In the genomic region with DNA sequence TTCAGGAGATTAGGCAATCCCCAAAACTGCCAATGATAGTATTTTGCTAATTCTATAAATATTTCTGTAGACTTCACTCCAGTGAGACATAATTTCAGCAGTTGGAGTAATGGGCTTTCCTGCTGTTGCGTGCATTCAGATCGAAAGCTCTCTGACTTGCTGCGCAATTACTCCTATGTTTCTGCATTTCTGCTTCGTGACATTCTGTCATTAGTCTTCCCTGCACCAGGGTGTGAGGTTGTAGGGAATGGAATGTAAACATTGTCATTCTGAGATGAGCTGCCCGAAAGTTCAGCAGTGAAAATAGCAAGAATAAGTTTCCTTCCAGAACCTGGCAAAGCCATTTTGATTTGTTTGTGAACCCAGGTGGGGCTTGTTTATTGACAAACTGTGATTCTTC, we compare ENCODE assay signal across 14 cellular contexts. TPM values are rescaled to one million over a fixed set of nuclear protein-coding genes. Genes with fewer than 3 reads are reported as not detected.
DNase-seq lines count a peak whose midpoint lies in the region; ATAC-seq and TF ChIP-seq lines count a peak whose summit lies in the region.
"Had no signal": no experiment of that assay in that cellular context is flagged by ENCODE, and none has a peak within 500 bp of the region (broad histone marks: within the 10 kb centered on the region; RNA-seq: fewer than 3 reads in every experiment).

No MANE protein-coding gene starts in this region.

- no peak overlapping the region for H2AK5ac ChIP-seq in trophoblast cell (ENCODE audit: low read length)

- in situ Hi-C loops in GM13977 (cut with MboI; ENCODE audit: low pct_unique_long_range_greater_than_20kb, low sequenced_read_pairs, unreplicated experiment), result no loop called here

- H3K27me3 Mint-ChIP-seq in stimulated activated naive B cell treated with anti-CD40 and anti-IgM and Interleukin-4, amounts not matched to agents 10 μg/mL and 1 μg/mL and 100 μg/mL, for 72 hours, result no peaks in the 10 kb centered on the region
- H3K27me3 Mint-ChIP-seq: dendritic cell treated with granulocyte-macrophage colony-stimulating factor and Interleukin-4, amounts not matched to agents 40 ng/mL and 50 ng/mL, for 4 days had no signal

- peaks cover 34 to 58% of the 10 kb centered on the region in 2 donors for H3K4me1 Mint-ChIP-seq in stimulated activated naive B cell treated with anti-CD40 and anti-IgM and Interleukin-4, amounts not matched to agents 10 μg/mL and 1 μg/mL and 100 μg/mL, for 72 hours

- H3K9ac ChIP-seq in trophoblast cell (ENCODE audit: low read length), result no peak overlapping the region

- H2BK12ac ChIP-seq in trophoblast cell (ENCODE audit: low read length), result no peak overlapping the region

- H3K4me3 Mint-ChIP-seq in stimulated activated naive B cell treated with anti-CD40 and anti-IgM and Interleukin-4, amounts not matched to agents 10 μg/mL and 1 μg/mL and 100 μg/mL, for 72 hours, result no peak overlapping the region
- H3K4me3 Mint-ChIP-seq: dendritic cell treated with granulocyte-macrophage colony-stimulating factor and Interleukin-4, amounts not matched to agents 40 ng/mL and 50 ng/mL, for 4 days had no signal

- no peak overlapping the region for H3K4me3 ChIP-seq in NB4 (ENCODE audit: low read depth, low read length)
- no peak overlapping the region for H3K4me3 ChIP-seq in trophoblast cell (ENCODE audit: low read depth, low read length)

- H3K4me2 ChIP-seq in trophoblast cell (ENCODE audit: low read length), result peak overlapping the region; percentile 21

- WGBS in trophoblast cell (ENCODE audit: extremely low coverage, insufficient coverage, insufficient read length), result no CpG with 5 or more reads among the region's 5 CpGs

- no peak overlapping the region for H3K27ac ChIP-seq in trophoblast cell (ENCODE audit: low read depth, low read length)

- no peak overlapping the region for H2BK120ac ChIP-seq in trophoblast cell (ENCODE audit: insufficient read depth, low read length, poor library complexity)

- H3K23ac ChIP-seq in trophoblast cell (ENCODE audit: low read length), result no peak overlapping the region

- no peak overlapping the region for H3K27ac Mint-ChIP-seq in stimulated activated naive B cell treated with anti-CD40 and anti-IgM and Interleukin-4, amounts not matched to agents 10 μg/mL and 1 μg/mL and 100 μg/mL, for 72 hours
- H3K27ac Mint-ChIP-seq: dendritic cell treated with granulocyte-macrophage colony-stimulating factor and Interleukin-4, amounts not matched to agents 40 ng/mL and 50 ng/mL, for 4 days had no signal

- H3K18ac ChIP-seq in trophoblast cell (ENCODE audit: low read length), result no peak overlapping the region

- H3K27me3 ChIP-seq in trophoblast cell (ENCODE audit: insufficient read depth, low read length), result no peaks in the 10 kb centered on the region

- H2BK5ac ChIP-seq in trophoblast cell (ENCODE audit: low read depth, low read length, poor library complexity), result no peak overlapping the region

- peaks cover 1 to 4% of the 10 kb centered on the region in 2 donors for H3K36me3 Mint-ChIP-seq in stimulated activated naive B cell treated with anti-CD40 and anti-IgM and Interleukin-4, amounts not matched to agents 10 μg/mL and 1 μg/mL and 100 μg/mL, for 72 hours

- H3K79me2 ChIP-seq in trophoblast cell (ENCODE audit: control insufficient read depth, insufficient read depth, low read length, poor library complexity), result no peaks in the 10 kb centered on the region

- H2AFZ ChIP-seq in trophoblast cell (ENCODE audit: insufficient read depth, low read length, poor library complexity), result no peak overlapping the region

- H3K9me3 ChIP-seq in trophoblast cell (ENCODE audit: insufficient read depth, low read depth, low read length), result no peaks in the 10 kb centered on the region

- no peak for ATAC-seq in stimulated activated naive B cell treated with anti-CD40 and anti-IgM and Interleukin-4, amounts not matched to agents 10 μg/mL and 1 μg/mL and 100 μg/mL, for 72 hours (replicated peaks)

- TF ChIP-seq POLR2A in NB4 (IDR thresholded peaks at IDR 0.05; ENCODE audit: extremely low read depth, insufficient read length), result no peak

- no peak overlapping the region for H3K4ac ChIP-seq in trophoblast cell (ENCODE audit: low read depth, low read length)

- peaks cover 0 to 10% of the 10 kb centered on the region in 2 experiments for H3K4me1 ChIP-seq in trophoblast cell (ENCODE audit: control insufficient read depth in 1 of 2, insufficient read depth in 2 of 2, low read length in 2 of 2)

- DNase-seq in EL, result peak; percentile 86
- DNase-seq in NB4 (ENCODE audit: low read depth), result peak; percentile 7
- DNase-seq in dermis blood vessel endothelial cell, result peak; percentile 43
- DNase-seq in trophoblast cell, result peak in 1 of 2 donors; percentile 66
- no peak for DNase-seq in stimulated activated naive B cell treated with anti-CD40 and anti-IgM and Interleukin-4, amounts not matched to agents 10 μg/mL and 1 μg/mL and 100 μg/mL, for 72 hours
- DNase-seq in GM13977 (ENCODE audit: low spot score), result no peak
- no peak for DNase-seq in COLO829 (ENCODE audit: low spot score)
- DNase-seq: activated CD4-positive, alpha-beta T cell treated with anti-CD3 and anti-CD28 coated beads, Interleukin-2, amount 50 U/mL, for 48 hours; COR-L47; NK-92 treated with Interleukin-12 subunit alpha and Interleukin-12 subunit beta, amount 100 ng/mL, for 24 hours; stimulated activated CD4-positive, alpha-beta T cell treated with anti-CD3 and anti-CD28 coated beads, Interleukin-2, amount 100 ng/mL, for 48 hours; stimulated activated naive CD4-positive, alpha-beta T cell; T-helper 1 cell had no signal

- no peak overlapping the region for H4K8ac ChIP-seq in trophoblast cell (ENCODE audit: low read depth, low read length)

- H3K36me3 ChIP-seq in trophoblast cell (ENCODE audit: control insufficient read depth in 1 of 2, insufficient read depth in 2 of 2, low read length in 2 of 2), result no peaks in the 10 kb centered on the region

- H4K91ac ChIP-seq in trophoblast cell (ENCODE audit: low read depth, low read length), result no peak overlapping the region

- TF ChIP-seq CTCF in NB4 (IDR thresholded peaks at IDR 0.05; ENCODE audit: low read depth, low read length), result no peak
- no peak for TF ChIP-seq CTCF in GM13977 (IDR thresholded peaks at IDR 0.05; ENCODE audit: extremely low read depth, insufficient read depth, missing control alignments)

- no peak overlapping the region for H3K14ac ChIP-seq in trophoblast cell (ENCODE audit: low read length)

- H3K79me1 ChIP-seq in trophoblast cell (ENCODE audit: low read length), result no peaks in the 10 kb centered on the region

- no peak overlapping the region for H4K12ac ChIP-seq in trophoblast cell (ENCODE audit: low read depth, low read length)

- no peaks in the 10 kb centered on the region for H3K9me3 Mint-ChIP-seq in stimulated activated naive B cell treated with anti-CD40 and anti-IgM and Interleukin-4, amounts not matched to agents 10 μg/mL and 1 μg/mL and 100 μg/mL, for 72 hours
- H3K9me3 Mint-ChIP-seq: dendritic cell treated with granulocyte-macrophage colony-stimulating factor and Interleukin-4, amounts not matched to agents 40 ng/mL and 50 ng/mL, for 4 days had no signal

RNA-seq across cellular contexts. Expression of a gene that starts 58.2 kb away (rescaled TPM):
- total RNA-seq in dermis blood vessel endothelial cell, result 44.2 and 57.2 TPM in 2 replicates
- polyA plus RNA-seq in trophoblast cell (2013), result 13.2 and 14.0 TPM in 2 replicates

Comparison
In these comparisons a context has a peak if more than half of its experiments do, and no peak if none do; other contexts are left out.
1. DNase-seq: peak in EL (single experiment), NB4 (single experiment) and dermis blood vessel endothelial cell (single experiment); none in stimulated activated naive B cell treated with anti-CD40 and anti-IgM and Interleukin-4, amounts not matched to agents 10 μg/mL and 1 μg/mL and 100 μg/mL, for 72 hours (single experiment), GM13977 (single experiment) and COLO829 (single experiment).